Comparison of ENCODE assay signal across 34 cellular contexts in the genomic region with DNA sequence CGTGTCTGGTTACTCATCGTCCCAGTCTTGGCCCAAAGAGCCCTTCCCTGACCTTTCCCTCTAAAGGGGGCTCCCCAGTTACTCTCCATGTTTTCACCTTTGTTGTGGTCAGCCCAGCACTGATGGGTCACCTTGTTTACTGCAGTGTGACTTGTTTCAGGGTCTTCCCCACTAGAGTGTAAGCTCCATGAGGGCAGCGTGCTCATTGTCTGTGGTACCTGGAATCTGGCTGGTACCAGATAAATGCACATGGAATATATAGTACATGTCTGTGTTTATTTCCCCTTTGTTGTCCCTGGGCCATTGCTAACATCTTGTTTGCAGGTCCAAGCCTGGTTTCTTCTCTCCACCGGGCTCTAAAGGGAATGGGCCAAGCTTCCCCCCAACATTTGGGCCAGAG. TPM values are rescaled to one million over a fixed set of nuclear protein-coding genes. Genes with fewer than 3 reads are reported as not detected.
"Had no signal": no experiment of that assay in that cellular context is flagged by ENCODE, and none has a peak within 500 bp of the region (broad histone marks: within the 10 kb centered on the region; RNA-seq: fewer than 3 reads in every experiment).

No MANE protein-coding gene starts in this region.

- FAIRE-seq: RCC 7860 had no signal

- H3K9me3 ChIP-seq: ascending aorta had no signal

- DNase-seq: activated CD4-positive, alpha-beta T cell treated with anti-CD3 and anti-CD28 coated beads, Interleukin-2, amount 10 ng/mL, durations not matched to agents 24 days and 14 days; activated CD4-positive, alpha-beta T cell treated with anti-CD3 and anti-CD28 coated beads, Interleukin-2, amount 50 U/mL, for 4 hours; activated CD4-positive, CD25-positive, alpha-beta regulatory T cell; activated CD8-positive, alpha-beta T cell treated with anti-CD3 and anti-CD28 coated beads for 36 hours; activated gamma-delta T cell; activated naive CD4-positive, alpha-beta T cell treated with Interleukin-2 at 50 U/mL for 16 hours; activated naive CD8-positive, alpha-beta T cell treated with anti-CD3 and anti-CD28 coated beads, Interleukin-2, amount 10 ng/mL, durations not matched to agents 7 days and 5 days; activated T-cell treated with anti-CD3 and anti-CD28 coated beads, Interleukin-2, amount 50 U/mL, for 1 hour; activated T-cell treated with anti-CD3 and anti-CD28 coated beads, Interleukin-2, amount 50 U/mL, for 72 hours; amygdala; NCI-H1092 treated with DMSO at 0.1 percent for 48 hours; NCI-H1417; NCI-H146; NCI-H187; NCI-H2029 treated with DMSO at 0.1 percent for 48 hours; NCI-H2107; NCI-H2171; NCI-H510A; NCI-H526; NCI-H748 treated with DMSO at 0.1 percent for 48 hours; NK-92 treated with Interleukin-12 subunit alpha and Interleukin-12 subunit beta, amount 100 ng/mL, for 24 hours; PC-3; Right ventricle myocardium superior; SW 1271; T-helper 1 cell; T-helper 2 cell; T-helper 9 cell; WERI-Rb-1 had no signal

- H3K4me3 ChIP-seq: ascending aorta, cardiac muscle cell had no signal

- H3K4me2 ChIP-seq: KMS-11 had no signal

- H3K27ac ChIP-seq: ascending aorta, cardiac muscle cell, KMS-11, WERI-Rb-1 had no signal

- H3K27me3 ChIP-seq: ascending aorta, cardiac muscle cell had no signal

- ATAC-seq: activated CD8-positive, alpha-beta T cell treated with anti-CD3 and anti-CD28 coated beads for 36 hours; activated T-cell treated with anti-CD3 and anti-CD28 coated beads, Interleukin-2, amount 50 U/mL, for 72 hours; activated T-helper 17 cell treated with anti-CD3 and anti-CD28 coated beads, Interleukin-2, amount 50 U/mL, for 72 hours; PC-3 had no signal

- H3K36me3 ChIP-seq: ascending aorta, cardiac muscle cell, WERI-Rb-1 had no signal

- H3K9ac ChIP-seq: KMS-11 had no signal

RNA-seq across cellular contexts. Expression of gene TENT5B, which starts 22.7 kb away (rescaled TPM):
- total RNA-seq: activated CD4-positive, alpha-beta T cell treated with anti-CD3 and anti-CD28 coated beads, Interleukin-2, amount 10 ng/mL, durations not matched to agents 24 days and 14 days; activated CD8-positive, alpha-beta memory T cell treated with anti-CD3 and anti-CD28 coated beads for 36 hours; activated CD8-positive, alpha-beta T cell treated with anti-CD3 and anti-CD28 coated beads for 36 hours; activated naive CD8-positive, alpha-beta T cell treated with anti-CD3 and anti-CD28 coated beads, Interleukin-2, amount 10 ng/mL, durations not matched to agents 7 days and 5 days; activated T-helper 17 cell treated with anti-CD3 and anti-CD28 coated beads, Interleukin-2, amount 50 U/mL, for 72 hours had no signal

RNA-seq across cellular contexts. Expression of gene TRNP1, which starts 41.9 kb away (rescaled TPM):
- total RNA-seq: activated naive CD8-positive, alpha-beta T cell treated with anti-CD3 and anti-CD28 coated beads, Interleukin-2, amount 10 ng/mL, durations not matched to agents 7 days and 5 days; activated T-helper 17 cell treated with anti-CD3 and anti-CD28 coated beads, Interleukin-2, amount 50 U/mL, for 72 hours had no signal
